Comparison of ENCODE assay signal across 15 cellular contexts in genomic region chr1:242225770-242226573, GRCh38.
A peak's percentile ranks its signal among the peaks of the same experiment; 100 is the strongest.
DNase-seq lines count a peak whose midpoint lies in the region; ATAC-seq and TF ChIP-seq lines count a peak whose summit lies in the region.
"Had no signal": no experiment of that assay in that cellular context is flagged by ENCODE, and none has a peak within 500 bp of the region (broad histone marks: within the 10 kb centered on the region; RNA-seq: fewer than 3 reads in every experiment).

No MANE protein-coding gene starts in this region.

- TF ChIP-seq CTCF in GM12864 (IDR thresholded peaks at IDR 0.05; ENCODE audit: low read depth, low read length, missing control alignments) (no peak), RWPE2 (IDR thresholded peaks at IDR 0.05; ENCODE audit: poor library complexity, severe bottlenecking) (no peak), coronary artery (IDR thresholded peaks at IDR 0.05) (no peak)

- H3K27ac ChIP-seq in RWPE2 (ENCODE audit: poor library complexity, severe bottlenecking) = peak overlapping the region; percentile 47
- H3K27ac ChIP-seq in coronary artery = no peak overlapping the region
- H3K27ac ChIP-seq: parathyroid adenoma, uterus had no signal

- no peaks in the 10 kb centered on the region for H3K27me3 ChIP-seq in RWPE2 (ENCODE audit: insufficient read depth, poor library complexity, severe bottlenecking)
- H3K27me3 ChIP-seq: uterus had no signal

- H3K4me3 ChIP-seq in GM12864 (ENCODE audit: low read depth, low read length) (peak overlapping the region; percentile 43; the same call in 1 of the 2 replicates), RWPE2 (ENCODE audit: severe bottlenecking) (no peak overlapping the region), coronary artery (no peak overlapping the region)
- H3K4me3 ChIP-seq: uterus had no signal

- H3K4me1 ChIP-seq in RWPE2 (ENCODE audit: insufficient read depth, poor library complexity, severe bottlenecking) = peaks cover 20% of the 10 kb centered on the region
- H3K4me1 ChIP-seq: parathyroid adenoma, uterus had no signal

- H3K36me3 ChIP-seq in RWPE2 (ENCODE audit: low read depth) = no peaks in the 10 kb centered on the region
- H3K36me3 ChIP-seq: uterus had no signal

- no peaks in the 10 kb centered on the region for H3K9me3 ChIP-seq in RWPE2 (ENCODE audit: severe bottlenecking)
- H3K9me3 ChIP-seq: uterus had no signal

- peak; percentile 51 for DNase-seq in GM12864 (ENCODE audit: low read depth)
- DNase-seq in RWPE2 (ENCODE audit: low spot score) = peak; percentile 66
- DNase-seq in coronary artery (ENCODE audit: low spot score) = no peak
- no peak for DNase-seq in NCI-H146 treated with DMSO at 0.1 percent for 48 hours (lab: John Stamatoyannopoulos, UW; ENCODE audit: unreplicated experiment)
- DNase-seq: KG1; midbrain; NCI-H2081 treated with DMSO at 0.1 percent for 48 hours; stimulated activated CD4-positive, alpha-beta T cell treated with anti-CD3 and anti-CD28 coated beads, Interleukin-15, amount 100 ng/mL, for 24 hours; T-helper 9 cell; uterus had no signal

- ATAC-seq in GM19452 (IDR thresholded peaks at IDR 0.05; ENCODE audit: unreplicated experiment) (peak; percentile 49), HG03064 (IDR thresholded peaks at IDR 0.05; ENCODE audit: low read depth, unreplicated experiment) (peak; percentile 83), RWPE2 (ENCODE audit: low read depth) (peak; percentile 91), GM21576 (IDR thresholded peaks at IDR 0.05; ENCODE audit: unreplicated experiment) (no peak), GM19328 (IDR thresholded peaks at IDR 0.05; ENCODE audit: unreplicated experiment) (no peak)

Comparison
In these comparisons a context has a peak if more than half of its experiments do, and no peak if none do; other contexts are left out.
1. DNase-seq: peak in GM12864 (single experiment) and RWPE2 (single experiment); none in coronary artery (single experiment) and NCI-H146 treated with DMSO at 0.1 percent for 48 hours (single experiment).
2. ATAC-seq: peak in GM19452 (single experiment), HG03064 (single experiment) and RWPE2 (single experiment); none in GM21576 (single experiment) and GM19328 (single experiment).